In genomic region chr22:20777420-20778177, GRCh38 we compare ENCODE assay signal across 1 cellular context.
TF ChIP-seq lines count a peak whose summit lies in the region.

No MANE protein-coding gene starts in this region.

TF ChIP-seq in HepG2, 621 proteins besides CTCF, POLR2A, EP300 and RAD21 (continued from another document and continues in another):
- TF ChIP-seq ATF4 (CRISPR knock-in tag; IDR thresholded peaks at IDR 0.05) (peak in 1 of 2 experiments; percentile 81; a peak in 2 of 4 replicates), ZNF335 (CRISPR knock-in tag; IDR thresholded peaks at IDR 0.05) (peak; percentile 88), U2AF2 (IDR thresholded peaks at IDR 0.05; ENCODE audit: low read depth, low read length) (no peak), HBP1 (CRISPR knock-in tag; IDR thresholded peaks at IDR 0.05; ENCODE audit: low read depth) (no peak), RFX3 (CRISPR knock-in tag; IDR thresholded peaks at IDR 0.05) (no peak), ZNF597 (CRISPR knock-in tag; IDR thresholded peaks at IDR 0.05) (no peak), MZF1 (CRISPR knock-in tag; IDR thresholded peaks at IDR 0.05; ENCODE audit: borderline replicate concordance) (no peak), NFE2L1 (CRISPR knock-in tag; IDR thresholded peaks at IDR 0.05; ENCODE audit: borderline replicate concordance) (no peak), CBFB (CRISPR knock-in tag; IDR thresholded peaks at IDR 0.05) (no peak), IRF1 (CRISPR knock-in tag; IDR thresholded peaks at IDR 0.05; ENCODE audit: low read depth) (no peak), KAT7 (CRISPR knock-in tag; IDR thresholded peaks at IDR 0.05; ENCODE audit: borderline replicate concordance) (peak; percentile 83), NFE2 (CRISPR knock-in tag; IDR thresholded peaks at IDR 0.05) (no peak), PATZ1 (CRISPR knock-in tag; IDR thresholded peaks at IDR 0.05) (peak; percentile 87), SIN3B (IDR thresholded peaks at IDR 0.05; ENCODE audit: low read length) (no peak), PRDM4 (CRISPR knock-in tag; IDR thresholded peaks at IDR 0.05; ENCODE audit: borderline replicate concordance) (no peak), ZNF878 (CRISPR knock-in tag; IDR thresholded peaks at IDR 0.05) (peak; percentile 79; the same call in 1 of the 2 replicates), ZNF275 (CRISPR knock-in tag; IDR thresholded peaks at IDR 0.05; ENCODE audit: borderline replicate concordance) (0 out of 2 replicates have a peak, but pooled peaks have one; percentile 75), ZNF841 (CRISPR knock-in tag; IDR thresholded peaks at IDR 0.05; ENCODE audit: borderline replicate concordance) (no peak), HNRNPLL (IDR thresholded peaks at IDR 0.05; ENCODE audit: low read depth, low read length, poor library complexity, severe bottlenecking) (no peak), ZBTB40 (IDR thresholded peaks at IDR 0.05) (no peak), ZBTB40 (CRISPR knock-in tag; IDR thresholded peaks at IDR 0.05) (peak; percentile 29; the same call in 1 of the 2 replicates), ZNF350 (CRISPR knock-in tag; IDR thresholded peaks at IDR 0.05; ENCODE audit: borderline replicate concordance, low read depth) (no peak), MTF2 (CRISPR knock-in tag; IDR thresholded peaks at IDR 0.05; ENCODE audit: borderline replicate concordance) (no peak), ZSCAN31 (CRISPR knock-in tag; IDR thresholded peaks at IDR 0.05; ENCODE audit: low read depth) (0 out of 2 replicates have a peak, but pooled peaks have one; percentile 37), SKIL (CRISPR knock-in tag; IDR thresholded peaks at IDR 0.05; ENCODE audit: borderline replicate concordance) (peak; percentile 86), THYN1 (CRISPR knock-in tag; IDR thresholded peaks at IDR 0.05; ENCODE audit: borderline replicate concordance, low read depth) (no peak), HDAC6 (IDR thresholded peaks at IDR 0.05; ENCODE audit: low read depth, low read length) (no peak), POGZ (CRISPR knock-in tag; IDR thresholded peaks at IDR 0.05) (0 out of 2 replicates have a peak, but pooled peaks have one; percentile 33), KLF15 (CRISPR knock-in tag; IDR thresholded peaks at IDR 0.05; ENCODE audit: borderline replicate concordance) (no peak), TRIM24 (CRISPR knock-in tag; IDR thresholded peaks at IDR 0.05) (no peak), ZNF616 (CRISPR knock-in tag; IDR thresholded peaks at IDR 0.05; ENCODE audit: low read depth) (no peak)
